In genomic region chr11:92050305-92050704, GRCh38 we compare ENCODE assay signal across 23 cellular contexts.
DNase-seq lines count a peak whose midpoint lies in the region; TF ChIP-seq lines count a peak whose summit lies in the region.
"Had no signal": no experiment of that assay in that cellular context is flagged by ENCODE, and none has a peak within 500 bp of the region (broad histone marks: within the 10 kb centered on the region; RNA-seq: fewer than 3 reads in every experiment).

No MANE protein-coding gene starts in this region.

- DNase-seq in DMS153 treated with DMSO at 0.1 percent for 48 hours (lab: John Stamatoyannopoulos, UW; ENCODE audit: unreplicated experiment) = peak; percentile 16
- peak; percentile 67 for DNase-seq in NCI-H69 (lab: John Stamatoyannopoulos, UW)
- peak; percentile 63 for DNase-seq in epithelial cell of proximal tubule (ENCODE audit: low read depth)
- peak; percentile 65 for DNase-seq in retinal pigment epithelial cell (ENCODE audit: low read depth)
- no peak for DNase-seq in SW 1271 (lab: John Stamatoyannopoulos, UW)
- DNase-seq in foreskin fibroblast = no peak
- DNase-seq in activated CD4-positive, alpha-beta T cell treated with anti-CD3 and anti-CD28 coated beads for 48 hours = no peak
- DNase-seq: ACHN, AML-193, DMS 273 treated with DMSO at 0.1 percent for 48 hours, EL, GM23248, Kasumi-1, MG63, NCI-H1092, NCI-H1436 treated with DMSO at 0.1 percent for 48 hours, NCI-H2107, NCI-H2227 treated with DMSO at 0.1 percent for 48 hours, NCI-H510A treated with DMSO at 0.1 percent for 48 hours, NCI-H82, PC-3, SIG-M5 had no signal

- H3K4me3 ChIP-seq in epithelial cell of proximal tubule (ENCODE audit: low read depth, low read length) (no peak overlapping the region), retinal pigment epithelial cell (ENCODE audit: low read length) (no peak overlapping the region), foreskin fibroblast (ENCODE audit: low read depth in 1 of 2, low read length in 2 of 2) (no peak overlapping the region)
- H3K4me3 ChIP-seq: GM23248, HAP-1, MG63 had no signal

- no peak for TF ChIP-seq CTCF in epithelial cell of proximal tubule (conservative IDR thresholded peaks at IDR 0.05; ENCODE audit: low read depth, low read length)
- no peak for TF ChIP-seq CTCF in retinal pigment epithelial cell (conservative IDR thresholded peaks at IDR 0.05; ENCODE audit: low read depth, low read length)
- no peak for TF ChIP-seq CTCF in foreskin fibroblast (IDR thresholded peaks at IDR 0.05; ENCODE audit: low read depth, low read length)

Comparison
In these comparisons a context has a peak if more than half of its experiments do, and no peak if none do; other contexts are left out.
1. DNase-seq: peak in DMS153 treated with DMSO at 0.1 percent for 48 hours (single experiment), NCI-H69 (single experiment), epithelial cell of proximal tubule (single experiment) and retinal pigment epithelial cell (single experiment); none in SW 1271 (0 of 2), foreskin fibroblast (0 of 2) and activated CD4-positive, alpha-beta T cell treated with anti-CD3 and anti-CD28 coated beads for 48 hours (single experiment).